Comparison of ENCODE assay signal across 8 cellular contexts in the genomic region with DNA sequence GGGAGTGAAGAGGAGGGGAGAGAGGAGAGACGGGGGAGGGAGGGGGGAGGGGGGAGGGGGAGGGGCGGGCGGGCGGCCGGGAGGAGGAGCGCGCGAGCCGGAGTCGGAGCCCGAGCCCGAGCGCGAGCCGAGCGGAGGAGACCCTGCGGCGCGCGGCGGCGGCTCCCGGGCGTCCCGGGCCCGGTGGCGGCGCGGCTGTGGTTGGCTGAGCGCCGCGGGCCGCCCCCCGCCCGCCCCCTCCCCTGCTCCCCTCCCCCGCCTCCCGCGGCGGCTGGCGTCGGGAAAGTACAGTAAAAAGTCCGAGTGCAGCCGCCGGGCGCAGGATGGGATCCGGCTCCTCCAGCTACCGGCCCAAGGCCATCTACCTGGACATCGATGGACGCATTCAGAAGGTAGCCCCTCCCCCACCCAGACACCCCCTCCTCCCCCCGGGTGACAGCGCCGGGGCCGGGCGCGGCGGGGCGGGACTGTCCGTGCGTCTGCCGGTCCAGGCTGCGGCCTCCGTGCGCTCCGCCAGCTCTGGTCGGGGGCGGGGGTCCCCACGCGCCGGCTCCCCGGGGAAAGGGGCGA. TPM values are rescaled to one million over a fixed set of nuclear protein-coding genes. Genes with fewer than 3 reads are reported as not detected.
DNase-seq lines count a peak whose midpoint lies in the region; ATAC-seq lines count a peak whose summit lies in the region.

PDE9A (plus strand) TSS at position 130 of the 570 bp plus-strand sequence; CDS start at position 324, 194 bp downstream.

- DNase-seq in MG63 (no peak), activated T-helper 1 cell treated with Interleukin-2 at 50 U/mL for 16 hours (ENCODE audit: low read depth) (peak; percentile 10), left ventricle myocardium superior (peak; percentile 58), sciatic nerve (ENCODE audit: low spot score) (no peak)

- H3K36me3 ChIP-seq in BLaER1 (no peaks in the 10 kb centered on the region), MG63 (no peaks in the 10 kb centered on the region)

- peak within 1 kb of the TSS; percentile 64 for H3K4me3 ChIP-seq in BLaER1
- peak within 1 kb of the TSS; percentile 10; the same call in 1 of the 2 replicates for H3K4me3 ChIP-seq in MG63

- H3K9ac ChIP-seq in BLaER1 = no peak within 1 kb of the TSS

- peaks cover 86% of the 10 kb centered on the region for H3K27me3 ChIP-seq in BLaER1
- H3K27me3 ChIP-seq in MG63 = peaks cover 43% of the 10 kb centered on the region

- peaks cover 56% of the 10 kb centered on the region for H3K4me1 ChIP-seq in BLaER1

- no peak within 1 kb of the TSS for H3K27ac ChIP-seq in BLaER1

- ATAC-seq in left ventricle myocardium superior = peak; percentile 53
- peak; percentile 33 for ATAC-seq in sciatic nerve
- ATAC-seq in HG03135 (IDR thresholded peaks at IDR 0.05; ENCODE audit: unreplicated experiment) = no peak
- ATAC-seq in GM18861 (IDR thresholded peaks at IDR 0.05; ENCODE audit: unreplicated experiment) = no peak
- no peak for ATAC-seq in HG03460 (IDR thresholded peaks at IDR 0.05; ENCODE audit: unreplicated experiment)

- H3K9me3 ChIP-seq in BLaER1 = no peaks in the 10 kb centered on the region
- H3K9me3 ChIP-seq in MG63 = no peaks in the 10 kb centered on the region

- peak within 1 kb of the TSS; percentile 100 for H3K4me2 ChIP-seq in BLaER1

- H4K20me1 ChIP-seq in BLaER1 = peaks cover 79% of the 10 kb centered on the region

- intact Hi-C loops in left ventricle myocardium superior (cut with micrococcal nuclease) (no loop called here), sciatic nerve (cut with DNase I) (loop anchor here (10.0 kb wide), 1 partner anchor 91 kb away; no protein-coding TSS in a partner anchor)

RNA-seq across cellular contexts. Expression of gene PDE9A, which starts in this region (rescaled TPM):
- total RNA-seq in MG63 (2014; rRNA removed; shearing (Covaris generic); ENCODE audit: low replicate concordance) = 0.12 TPM in 1 of 2 replicates, not detected in the other
- 4.1 TPM for total RNA-seq in left ventricle myocardium superior
- total RNA-seq in sciatic nerve = 32.6 TPM

Comparison
In these comparisons a context has a peak if more than half of its experiments do, and no peak if none do; other contexts are left out.
1. DNase-seq: peak in activated T-helper 1 cell treated with Interleukin-2 at 50 U/mL for 16 hours (single experiment) and left ventricle myocardium superior (single experiment); none in MG63 (single experiment) and sciatic nerve (single experiment).
2. ATAC-seq: peak in left ventricle myocardium superior (single experiment) and sciatic nerve (single experiment); none in HG03135 (single experiment), GM18861 (single experiment) and HG03460 (single experiment).